Comparison of ENCODE assay signal across 16 cellular contexts in genomic region chr2:86022661-86023365, GRCh38.
DNase-seq lines count a peak whose midpoint lies in the region; ATAC-seq lines count a peak whose summit lies in the region.
"Had no signal": no experiment of that assay in that cellular context is flagged by ENCODE, and none has a peak within 500 bp of the region (broad histone marks: within the 10 kb centered on the region; RNA-seq: fewer than 3 reads in every experiment).

No MANE protein-coding gene starts in this region.

- H3K27ac Mint-ChIP-seq in central memory CD8-positive, alpha-beta T cell (ENCODE audit: low read depth): peak overlapping the region; percentile 25

- peak; percentile 48 for DNase-seq in activated effector memory CD4-positive, alpha-beta T cell treated with anti-CD3 and anti-CD28 coated beads, Interleukin-2, amount 50 U/mL, for 16 hours
- DNase-seq in activated effector memory CD4-positive, alpha-beta T cell treated with Interleukin-2 at 50 U/mL for 16 hours: no peak
- no peak for DNase-seq in central memory CD8-positive, alpha-beta T cell (ENCODE audit: low spot score in 2 of 2)
- DNase-seq in substantia nigra (lab: John Stamatoyannopoulos, UW) (no peak), GM19240 (ENCODE audit: insufficient read length, low spot score) (no peak), NCI-H2107 (lab: John Stamatoyannopoulos, UW) (no peak)
- DNase-seq: activated CD8-positive, alpha-beta memory T cell treated with anti-CD3 and anti-CD28 coated beads, Interleukin-2, amount 50 U/mL, for 4 hours; Calu3; IMR-90; mammary epithelial cell; NCI-H146; NCI-H526 treated with DMSO at 0.1 percent for 48 hours; SHP77; stimulated activated CD4-positive, alpha-beta T cell treated with anti-CD3 and anti-CD28 coated beads, Interleukin-12 subunit alpha, Interleukin-12 subunit beta, amount 100 ng/mL, for 4 hours had no signal

- H3K9me3 Mint-ChIP-seq in central memory CD8-positive, alpha-beta T cell: no peaks in the 10 kb centered on the region

- no peaks in the 10 kb centered on the region for H3K27me3 Mint-ChIP-seq in central memory CD8-positive, alpha-beta T cell

- H3K4me3 Mint-ChIP-seq in central memory CD8-positive, alpha-beta T cell: no peak overlapping the region

- H3K27ac ChIP-seq in substantia nigra (ENCODE audit: low read depth, low read length, poor library complexity, severe bottlenecking): peak overlapping the region; percentile 76

- H3K36me3 Mint-ChIP-seq in central memory CD8-positive, alpha-beta T cell (ENCODE audit: insufficient read depth): peaks cover 12% of the 10 kb centered on the region

- peaks cover 6% of the 10 kb centered on the region for H3K4me1 Mint-ChIP-seq in central memory CD8-positive, alpha-beta T cell

- peak; percentile 65 for ATAC-seq in HG03039 (IDR thresholded peaks at IDR 0.05; ENCODE audit: unreplicated experiment)
- no peak for ATAC-seq in central memory CD8-positive, alpha-beta T cell (replicated peaks; ENCODE audit: extremely low read depth, poor library complexity, severe bottlenecking)
- no peak for ATAC-seq in HG03097 (IDR thresholded peaks at IDR 0.05; ENCODE audit: low FRiP score, unreplicated experiment)
